26 cellular contexts compared by ENCODE assay signal in genomic region chr10:96421995-96422394, GRCh38.
A peak's percentile ranks its signal among the peaks of the same experiment; 100 is the strongest.
DNase-seq lines count a peak whose midpoint lies in the region; ATAC-seq, FAIRE-seq and TF ChIP-seq lines count a peak whose summit lies in the region.
"Had no signal": no experiment of that assay in that cellular context is flagged by ENCODE, and none has a peak within 500 bp of the region (broad histone marks: within the 10 kb centered on the region; RNA-seq: fewer than 3 reads in every experiment).

No MANE protein-coding gene starts in this region.

- H3K4me1 ChIP-seq in SK-N-SH (ENCODE audit: control insufficient read depth in 1 of 2, insufficient read depth in 2 of 2, low read depth in 1 of 2, low read length in 1 of 2) (peaks cover 0 to 17% of the 10 kb centered on the region in 2 experiments; a peak in 1 of 4 replicates), HepG2 (ENCODE audit: insufficient read depth, low read length) (peaks cover 8% of the 10 kb centered on the region)

- BruUV-seq in HepG2 (replicated peaks; lab: Mats Ljungman, UMichigan): no TSS peak

- 3% methylated on average over 1 of the region's 1 CpG for WGBS in SK-N-SH (ENCODE audit: low lambda C conversion rate)
- WGBS in HepG2 (ENCODE audit: low lambda C conversion rate): 0% methylated on average over 1 of the region's 1 CpG

- no peaks in the 10 kb centered on the region for H3K9me3 Mint-ChIP-seq in stimulated activated memory B cell treated with anti-CD40 and anti-IgM and Interleukin-4, amounts not matched to agents 10 μg/mL and 1 μg/mL and 100 μg/mL, for 72 hours
- H3K9me3 Mint-ChIP-seq: CD8-positive, alpha-beta T cell had no signal

- intact Hi-C loops in HepG2 (cut with micrococcal nuclease; ENCODE audit: unreplicated experiment): no loop called here

- TF ChIP-seq EP300 in SK-N-SH (IDR thresholded peaks at IDR 0.05; ENCODE audit: borderline replicate concordance in 1 of 2, low read depth in 1 of 2, low read length in 1 of 2) (peak in 1 of 2 experiments; percentile 50; a peak in 2 of 4 replicates), HepG2 (IDR thresholded peaks at IDR 0.05; ENCODE audit: low read depth in 2 of 2, low read length in 2 of 2) (no peak), HepG2 (CRISPR knock-in tag; IDR thresholded peaks at IDR 0.05; ENCODE audit: borderline replicate concordance) (no peak)

- DNase-seq in SK-N-SH (no peak), OCI-M1 (lab: John Stamatoyannopoulos, UW) (peak; percentile 16), HepG2 (ENCODE audit: low spot score) (no peak), GM19238 (ENCODE audit: insufficient read length, low spot score) (no peak)
- DNase-seq: CD8-positive, alpha-beta T cell; DMS153; NCI-H1105; NCI-H146; NCI-H2029; NCI-H226; NCI-H510A treated with DMSO at 0.1 percent for 48 hours; NCI-H748 treated with DMSO at 0.1 percent for 48 hours; NK-92 treated with Interleukin-12 subunit alpha and Interleukin-12 subunit beta, amount 100 ng/mL, for 24 hours; SJCRH30 had no signal

- peaks cover 9% of the 10 kb centered on the region for H3K27me3 Mint-ChIP-seq in stimulated activated memory B cell treated with anti-CD40 and anti-IgM and Interleukin-4, amounts not matched to agents 10 μg/mL and 1 μg/mL and 100 μg/mL, for 72 hours

- H3K4me3 ChIP-seq in SK-N-SH (ENCODE audit: low read depth in 2 of 2, low read length in 1 of 2) (no peak overlapping the region), HepG2 (replicated peaks in 1 of 3; ENCODE audit: insufficient read depth in 1 of 3, low read depth in 2 of 3, low read length in 3 of 3) (no peak overlapping the region)
- H3K4me3 ChIP-seq: BLaER1 treated with 17β-estradiol and CSF1 and Interleukin-3, amounts not matched to agents 10 nM and 100 nM; K562; SJCRH30 had no signal

- TF ChIP-seq CTCF in SK-N-SH (IDR thresholded peaks at IDR 0.05) (no peak), HepG2 (CRISPR knock-in tag; IDR thresholded peaks at IDR 0.05) (no peak)

- no peak for ATAC-seq in SK-N-SH treated with all-trans-retinoic acid at 6 μM for 48 hours
- no peak for ATAC-seq in HepG2
- ATAC-seq in stimulated activated memory B cell treated with anti-CD40 and anti-IgM and Interleukin-4, amounts not matched to agents 10 μg/mL and 1 μg/mL and 100 μg/mL, for 72 hours: no peak
- ATAC-seq in HG03175 (IDR thresholded peaks at IDR 0.05; ENCODE audit: unreplicated experiment): no peak
- ATAC-seq in HG03342 (IDR thresholded peaks at IDR 0.05; ENCODE audit: unreplicated experiment): no peak
- ATAC-seq: CD8-positive, alpha-beta T cell; HCT116; K562; Panc1 had no signal

- H2AFZ ChIP-seq in SK-N-SH (ENCODE audit: low read depth) (no peak overlapping the region), HepG2 (ENCODE audit: low read length) (no peak overlapping the region)

- H3F3A ChIP-seq in SK-N-SH (replicated peaks; ENCODE audit: insufficient read depth): no peaks in the 10 kb centered on the region

- H3K27me3 ChIP-seq in SK-N-SH (ENCODE audit: insufficient read depth): no peaks in the 10 kb centered on the region
- peaks cover 0 to 4% of the 10 kb centered on the region in 2 experiments; a peak in 2 of 5 replicates for H3K27me3 ChIP-seq in HepG2 (ENCODE audit: control insufficient read depth in 1 of 2, insufficient read depth in 2 of 2, low read length in 2 of 2)
- H3K27me3 ChIP-seq: BLaER1 treated with 17β-estradiol and CSF1 and Interleukin-3, amounts not matched to agents 10 nM and 100 nM; SJCRH30 had no signal

- no peaks in the 10 kb centered on the region for H3K36me3 Mint-ChIP-seq in stimulated activated memory B cell treated with anti-CD40 and anti-IgM and Interleukin-4, amounts not matched to agents 10 μg/mL and 1 μg/mL and 100 μg/mL, for 72 hours
- H3K36me3 Mint-ChIP-seq: CD8-positive, alpha-beta T cell had no signal

- peaks cover 10% of the 10 kb centered on the region for H3K4me1 Mint-ChIP-seq in stimulated activated memory B cell treated with anti-CD40 and anti-IgM and Interleukin-4, amounts not matched to agents 10 μg/mL and 1 μg/mL and 100 μg/mL, for 72 hours

- no peak overlapping the region for H3K4me2 ChIP-seq in SK-N-SH
- H3K4me2 ChIP-seq in HepG2 (ENCODE audit: low read depth, low read length): no peak overlapping the region

- CTCF ChIA-PET in SK-N-SH (lab: Yijun Ruan, JAX): interaction anchor here (0.8 to 4.5 kb wide), 4 partner anchors 26 to 92 kb away, joined by 3 to 28 read pairs (median 6); partner anchors contain the start of gene TLL2
- CTCF ChIA-PET in HepG2 (lab: Yijun Ruan, JAX; ENCODE audit: low intra/inter-chr PET ratio, low total read pairs): no interaction called here

- H4K20me1 ChIP-seq in SK-N-SH (ENCODE audit: insufficient read depth): no peaks in the 10 kb centered on the region
- no peaks in the 10 kb centered on the region for H4K20me1 ChIP-seq in HepG2 (ENCODE audit: insufficient read depth, low read length)
- H4K20me1 ChIP-seq: BLaER1 treated with 17β-estradiol and CSF1 and Interleukin-3, amounts not matched to agents 10 nM and 100 nM had no signal

- no peak overlapping the region for H3K4me3 Mint-ChIP-seq in stimulated activated memory B cell treated with anti-CD40 and anti-IgM and Interleukin-4, amounts not matched to agents 10 μg/mL and 1 μg/mL and 100 μg/mL, for 72 hours
- H3K4me3 Mint-ChIP-seq: CD8-positive, alpha-beta T cell had no signal

- no peak for TF ChIP-seq POLR2A in HepG2 (IDR thresholded peaks at IDR 0.05; ENCODE audit: insufficient read depth in 1 of 2, low read depth in 2 of 2, low read length in 2 of 2)

- no peaks in the 10 kb centered on the region for H3K79me2 ChIP-seq in SK-N-SH (ENCODE audit: insufficient read depth)
- H3K79me2 ChIP-seq in HepG2 (ENCODE audit: insufficient read depth, low read length): no peaks in the 10 kb centered on the region

- H3K36me3 ChIP-seq in SK-N-SH (replicated peaks in 1 of 2; ENCODE audit: control insufficient read depth in 1 of 2, insufficient read depth in 2 of 2, low read length in 1 of 2) (no peaks in the 10 kb centered on the region), HepG2 (replicated peaks in 1 of 2; ENCODE audit: control insufficient read depth in 1 of 2, insufficient read depth in 2 of 2, low read length in 2 of 2) (no peaks in the 10 kb centered on the region)
- H3K36me3 ChIP-seq: BLaER1 treated with 17β-estradiol and CSF1 and Interleukin-3, amounts not matched to agents 10 nM and 100 nM; SJCRH30 had no signal

- no peak for TF ChIP-seq RAD21 in SK-N-SH (IDR thresholded peaks at IDR 0.05; ENCODE audit: low read length)
- no peak for TF ChIP-seq RAD21 in HepG2 (CRISPR knock-in tag; IDR thresholded peaks at IDR 0.05)

- H3K9me3 ChIP-seq in SK-N-SH (no peaks in the 10 kb centered on the region), HepG2 (ENCODE audit: low read length) (no peaks in the 10 kb centered on the region)
- H3K9me3 ChIP-seq: SJCRH30 had no signal

- FAIRE-seq in HepG2 (lab: Jason Lieb, UNC): no peak
- FAIRE-seq: G401.6, GM12892, H1, K562 had no signal

- POLR2A ChIA-PET in SK-N-SH (lab: Yijun Ruan, JAX): no interaction called here
- POLR2A ChIA-PET in HepG2 (lab: Yijun Ruan, JAX): no interaction called here

- no peaks in the 10 kb centered on the region for H3K9me2 ChIP-seq in SK-N-SH

- H3K27ac Mint-ChIP-seq in stimulated activated memory B cell treated with anti-CD40 and anti-IgM and Interleukin-4, amounts not matched to agents 10 μg/mL and 1 μg/mL and 100 μg/mL, for 72 hours: peak overlapping the region; percentile 22
- H3K27ac Mint-ChIP-seq: CD8-positive, alpha-beta T cell had no signal

- in situ Hi-C loops in HepG2 (cut with HindIII; ENCODE audit: extremely low pct_ligation_motif_present, low pct_unique_long_range_greater_than_20kb): no loop called here

- peak overlapping the region in 1 of 2 experiments; percentile 7; a peak in 1 of 4 replicates for H3K27ac ChIP-seq in SK-N-SH (ENCODE audit: low read depth in 2 of 2, low read length in 1 of 2)
- H3K27ac ChIP-seq in HepG2 (ENCODE audit: extremely low read length, insufficient read depth, low read length): no peak overlapping the region
- H3K27ac ChIP-seq: 22Rv1; BLaER1 treated with 17β-estradiol and CSF1 and Interleukin-3, amounts not matched to agents 10 nM and 100 nM; SJCRH30 had no signal

- H3K9ac ChIP-seq in SK-N-SH (no peak overlapping the region), HepG2 (ENCODE audit: insufficient read depth, low read depth, low read length) (no peak overlapping the region)
- H3K9ac ChIP-seq: BLaER1 treated with 17β-estradiol and CSF1 and Interleukin-3, amounts not matched to agents 10 nM and 100 nM had no signal

TF ChIP-seq in SK-N-SH treated with all-trans-retinoic acid at 6 μM for 48 hours, 23 proteins besides CTCF, POLR2A, EP300 and RAD21:
- TF ChIP-seq TCF4 (CRISPR knock-in tag; IDR thresholded peaks at IDR 0.05; ENCODE audit: borderline replicate concordance): peak; percentile 61
- 0 out of 2 replicates have a peak, but pooled peaks have one; percentile 17 for TF ChIP-seq ISL1 (CRISPR knock-in tag; IDR thresholded peaks at IDR 0.05)
- no peak for TF ChIP-seq SNAI2 (CRISPR knock-in tag; IDR thresholded peaks at IDR 0.05)

TF ChIP-seq in SK-N-SH, 30 proteins besides CTCF, POLR2A, EP300 and RAD21 (continues in another document):
- TF ChIP-seq FOXM1 (IDR thresholded peaks at IDR 0.05; ENCODE audit: low read depth): no peak
- no peak for TF ChIP-seq USF1 (IDR thresholded peaks at IDR 0.05; ENCODE audit: borderline replicate concordance, low read depth)

TF ChIP-seq in HepG2, 621 proteins besides CTCF, POLR2A, EP300 and RAD21 (continues in another document):
- TF ChIP-seq POLR2AphosphoS5 (IDR thresholded peaks at IDR 0.05; ENCODE audit: low read depth, low read length) (no peak), ZBTB46 (CRISPR knock-in tag; IDR thresholded peaks at IDR 0.05; ENCODE audit: borderline replicate concordance) (no peak), KMT2A (CRISPR knock-in tag; IDR thresholded peaks at IDR 0.05) (no peak), MAFK (conservative IDR thresholded peaks at IDR 0.05 in 1 of 2, IDR thresholded peaks at IDR 0.05 in 1 of 2; ENCODE audit: low read length in 2 of 2) (peak; percentile 37 to 60), NR2F6 (IDR thresholded peaks at IDR 0.05) (no peak), NR2F6 (CRISPR knock-in tag; IDR thresholded peaks at IDR 0.05) (no peak), PHF8 (CRISPR knock-in tag; IDR thresholded peaks at IDR 0.05) (no peak), RORA (CRISPR knock-in tag; IDR thresholded peaks at IDR 0.05) (no peak), ZNF672 (CRISPR knock-in tag; IDR thresholded peaks at IDR 0.05) (no peak), YEATS4 (CRISPR knock-in tag; IDR thresholded peaks at IDR 0.05; ENCODE audit: borderline replicate concordance) (no peak)
